In genomic region chr10:82680688-82681087, GRCh38 we compare ENCODE assay signal across 27 cellular contexts.
"Had no signal": no experiment of that assay in that cellular context is flagged by ENCODE, and none has a peak within 500 bp of the region (broad histone marks: within the 10 kb centered on the region; RNA-seq: fewer than 3 reads in every experiment).

No MANE protein-coding gene starts in this region.

- ATAC-seq: activated naive CD4-positive, alpha-beta T cell treated with anti-CD3 and anti-CD28 coated beads, Interleukin-2, amount 50 U/mL, for 72 hours; activated T-cell treated with anti-CD3 and anti-CD28 coated beads, Interleukin-2, amount 50 U/mL, for 72 hours; body of pancreas; foreskin keratinocyte; left lung; lower lobe of right lung; naive thymus-derived CD8-positive, alpha-beta T cell; stimulated activated naive B cell treated with anti-CD40 and anti-IgM and Interleukin-4, amounts not matched to agents 10 μg/mL and 1 μg/mL and 100 μg/mL, for 72 hours; upper lobe of right lung had no signal

- DNase-seq: activated CD4-positive, alpha-beta T cell treated with anti-CD3 and anti-CD28 coated beads for 4 hours; activated CD4-positive, alpha-beta T cell treated with anti-CD3 and anti-CD28 coated beads, Interleukin-2, amount 50 U/mL, for 4 hours; activated naive CD4-positive, alpha-beta T cell; activated T-cell treated with anti-CD3 and anti-CD28 coated beads for 4 hours; activated T-cell treated with anti-CD3 and anti-CD28 coated beads, Interleukin-2, amount 50 U/mL, for 72 hours; aorta; body of pancreas; cortex of kidney; foreskin keratinocyte; kidney glomerular epithelial cell; left lung; lower lobe of right lung; naive thymus-derived CD8-positive, alpha-beta T cell; occipital lobe; stimulated activated CD4-positive, alpha-beta T cell treated with anti-CD3 and anti-CD28 coated beads, Interleukin-1b, Interleukin-23, amount 100 ng/mL, for 48 hours; stimulated activated CD4-positive, alpha-beta T cell treated with anti-CD3 and anti-CD28 coated beads, Interleukin-4, amount 100 ng/mL, for 4 hours; stimulated activated CD8-positive, alpha-beta memory T cell treated with anti-CD3 and anti-CD28 coated beads, Interleukin-4, amount 100 ng/mL, for 48 hours; stimulated activated naive B cell treated with anti-CD40 and anti-IgM and Interleukin-4, amounts not matched to agents 10 μg/mL and 1 μg/mL and 100 μg/mL, for 72 hours; stomach; T-helper 9 cell; tibial artery; upper lobe of right lung had no signal

- H3K27ac ChIP-seq: body of pancreas, foreskin keratinocyte, left lung, lower lobe of right lung, neural progenitor cell, parathyroid adenoma, right atrium auricular region, stomach, tibial artery, upper lobe of right lung, VCaP had no signal
